Comparison of ENCODE assay signal across 1 cellular context in genomic region chr16:16374192-16374591, GRCh38. TPM values are rescaled to one million over a fixed set of nuclear protein-coding genes. Genes with fewer than 3 reads are reported as not detected.
"Had no signal": no experiment of that assay in that cellular context is flagged by ENCODE, and none has a peak within 500 bp of the region (broad histone marks: within the 10 kb centered on the region; RNA-seq: fewer than 3 reads in every experiment).

No MANE protein-coding gene starts in this region.

RNA-seq across cellular contexts. Expression of gene NPIPA7, which starts 4.7 kb away (rescaled TPM):
- polyA plus RNA-seq: IgD-negative memory B cell had no signal
